8 cellular contexts compared by ENCODE assay signal in the genomic region with DNA sequence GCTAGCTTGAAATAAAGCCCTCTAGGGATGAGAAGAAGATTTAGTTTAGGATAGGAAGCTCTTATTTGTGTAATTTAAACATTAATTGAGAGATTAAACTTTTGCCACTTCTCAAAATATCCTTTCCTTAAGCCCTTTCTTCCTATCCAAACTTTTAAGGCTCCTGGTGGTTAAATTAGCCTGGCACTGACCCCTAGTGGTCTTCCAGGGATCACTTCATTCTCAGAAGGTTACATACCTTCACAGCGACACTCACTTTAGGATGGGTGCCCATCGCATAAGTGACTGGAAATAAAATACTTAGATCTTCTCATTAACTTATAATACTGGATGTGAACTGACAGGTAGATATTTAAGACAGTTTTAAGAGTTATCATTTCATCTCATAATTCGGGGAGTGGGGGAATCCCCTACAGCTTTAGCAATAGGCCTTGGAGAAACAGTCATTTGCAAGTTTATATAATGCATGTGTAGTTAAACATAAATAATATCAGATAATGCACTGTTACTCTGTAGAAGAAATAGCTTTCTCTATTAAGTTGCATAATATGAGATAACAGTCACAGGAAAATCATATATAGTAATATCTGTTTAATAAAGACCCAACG. TPM values are rescaled to one million over a fixed set of nuclear protein-coding genes. Genes with fewer than 3 reads are reported as not detected.
A peak's percentile ranks its signal among the peaks of the same experiment; 100 is the strongest.
DNase-seq lines count a peak whose midpoint lies in the region; ATAC-seq and TF ChIP-seq lines count a peak whose summit lies in the region.

No MANE protein-coding gene starts in this region.

- no peak overlapping the region for H3K4me2 ChIP-seq in GM23338
- no peak overlapping the region for H3K4me2 ChIP-seq in Karpas-422 (ENCODE audit: low read depth, low read length, poor library complexity, severe bottlenecking)
- no peak overlapping the region for H3K4me2 ChIP-seq in fibroblast of lung (ENCODE audit: extremely low read depth, insufficient read depth, low read length)

- H3K9me3 Mint-ChIP-seq in activated CD4-positive, alpha-beta T cell treated with anti-CD3 and anti-CD28 coated beads, Interleukin-2, amount 10 ng/mL, durations not matched to agents 7 days and 5 days, result no peaks in the 10 kb centered on the region
- no peaks in the 10 kb centered on the region for H3K9me3 Mint-ChIP-seq in GM23338

- H3K27ac Mint-ChIP-seq in activated CD4-positive, alpha-beta T cell treated with anti-CD3 and anti-CD28 coated beads, Interleukin-2, amount 10 ng/mL, durations not matched to agents 7 days and 5 days, result no peak overlapping the region
- no peak overlapping the region for H3K27ac Mint-ChIP-seq in GM23338

- intact Hi-C loops in prostate gland (cut with DNase I), result loop anchor here (5.0 to 10.0 kb wide), 2 partner anchors 307 to 400 kb away; no protein-coding TSS in a partner anchor

- peaks cover 20% of the 10 kb centered on the region for H3K4me1 Mint-ChIP-seq in activated CD4-positive, alpha-beta T cell treated with anti-CD3 and anti-CD28 coated beads, Interleukin-2, amount 10 ng/mL, durations not matched to agents 7 days and 5 days
- peaks cover 34% of the 10 kb centered on the region for H3K4me1 Mint-ChIP-seq in GM23338

- H3K9ac ChIP-seq in Karpas-422 (ENCODE audit: low read length) (no peak overlapping the region), SK-N-MC (ENCODE audit: insufficient read length) (no peak overlapping the region), fibroblast of lung (ENCODE audit: insufficient read depth, low read length) (no peak overlapping the region)

- H3K4me3 Mint-ChIP-seq in activated CD4-positive, alpha-beta T cell treated with anti-CD3 and anti-CD28 coated beads, Interleukin-2, amount 10 ng/mL, durations not matched to agents 7 days and 5 days, result no peak overlapping the region
- no peak overlapping the region for H3K4me3 Mint-ChIP-seq in GM23338

- H3K79me2 ChIP-seq in GM23338 (replicated peaks; ENCODE audit: insufficient read depth) (no peaks in the 10 kb centered on the region), Karpas-422 (ENCODE audit: low read length) (no peaks in the 10 kb centered on the region), fibroblast of lung (ENCODE audit: control insufficient read depth, insufficient read depth, low read length) (no peaks in the 10 kb centered on the region)

- CTCF ChIA-PET in activated CD4-positive, alpha-beta T cell treated with anti-CD3 and anti-CD28 coated beads, Interleukin-2, amount 10 ng/mL, durations not matched to agents 7 days and 5 days (lab: Charles Lee), result interaction anchor here (0.6 to 1.4 kb wide), 4 partner anchors 10 to 248 kb away, joined by 3 read pairs; a partner anchor contains a TSS

- peaks cover 47% of the 10 kb centered on the region for H3K27me3 ChIP-seq in GM23338 (ENCODE audit: insufficient read depth)
- H3K27me3 ChIP-seq in Karpas-422 (ENCODE audit: low read length), result no peaks in the 10 kb centered on the region
- peaks cover 34% of the 10 kb centered on the region for H3K27me3 ChIP-seq in fibroblast of lung (ENCODE audit: control insufficient read depth, insufficient read depth, low read length)
- peaks cover 26% of the 10 kb centered on the region for H3K27me3 ChIP-seq in prostate gland (replicated peaks; ENCODE audit: insufficient read depth)

- peaks cover 17% of the 10 kb centered on the region for H3K4me1 ChIP-seq in GM23338 (ENCODE audit: insufficient read depth)
- H3K4me1 ChIP-seq in Karpas-422 (ENCODE audit: low read length), result peaks cover 13% of the 10 kb centered on the region
- H3K4me1 ChIP-seq in fibroblast of lung (ENCODE audit: control insufficient read depth, extremely low read depth, insufficient read depth, low read length), result no peaks in the 10 kb centered on the region
- H3K4me1 ChIP-seq in prostate gland (replicated peaks), result no peaks in the 10 kb centered on the region

- H3K9me2 ChIP-seq in GM23338 (ENCODE audit: insufficient read depth) (no peaks in the 10 kb centered on the region), Karpas-422 (replicated peaks; ENCODE audit: insufficient read depth, low read length) (no peaks in the 10 kb centered on the region)

- TF ChIP-seq CTCF in GM23338 (conservative IDR thresholded peaks at IDR 0.05; ENCODE audit: low read depth in 2 of 2) (peak; percentile 91 to 95), fibroblast of lung (conservative IDR thresholded peaks at IDR 0.05 in 1 of 2, IDR thresholded peaks at IDR 0.05 in 1 of 2; ENCODE audit: low read depth in 1 of 2, low read length in 2 of 2) (peak; percentile 65 to 71), prostate gland (IDR thresholded peaks at IDR 0.05) (peak; percentile 24 to 62 (median 54))

- peaks cover 3% of the 10 kb centered on the region for H3K36me3 Mint-ChIP-seq in activated CD4-positive, alpha-beta T cell treated with anti-CD3 and anti-CD28 coated beads, Interleukin-2, amount 10 ng/mL, durations not matched to agents 7 days and 5 days (ENCODE audit: low read depth)
- H3K36me3 Mint-ChIP-seq in GM23338 (ENCODE audit: low read depth), result no peaks in the 10 kb centered on the region; the same call in 2 of the 3 replicates

- peak; percentile 9 for ATAC-seq in GM23338

- no peak overlapping the region for H2AFZ ChIP-seq in GM23338
- H2AFZ ChIP-seq in Karpas-422 (ENCODE audit: low read length), result no peak overlapping the region
- H2AFZ ChIP-seq in fibroblast of lung (ENCODE audit: low read length), result no peak overlapping the region

- POLR2A ChIA-PET in activated CD4-positive, alpha-beta T cell treated with anti-CD3 and anti-CD28 coated beads, Interleukin-2, amount 10 ng/mL, durations not matched to agents 7 days and 5 days (lab: Charles Lee), result no interaction called here

- WGBS in prostate gland, result 7% methylated on average over 3 of the region's 4 CpGs

- peak; percentile 46 for DNase-seq in activated CD4-positive, alpha-beta T cell treated with anti-CD3 and anti-CD28 coated beads, Interleukin-2, amount 10 ng/mL, durations not matched to agents 7 days and 5 days
- no peak for DNase-seq in activated CD4-positive, alpha-beta T cell treated with anti-CD3 and anti-CD28 coated beads, Interleukin-2, amount 50 U/mL, for 48 hours
- DNase-seq in GM23338 (ENCODE audit: low spot score) (peak; percentile 82), Karpas-422 (peak; percentile 72), SK-N-MC (ENCODE audit: low read depth, low spot score) (no peak), fibroblast of lung (ENCODE audit: low read depth in 2 of 2) (peak; percentile 46 to 65), prostate gland (ENCODE audit: low spot score) (peak; percentile 39), AG08396 (ENCODE audit: low spot score) (no peak)

- H3K36me3 ChIP-seq in GM23338 (ENCODE audit: insufficient read depth) (no peaks in the 10 kb centered on the region), Karpas-422 (ENCODE audit: insufficient read depth, low read length) (no peaks in the 10 kb centered on the region), SK-N-MC (ENCODE audit: insufficient read depth, low read length) (peaks cover 76% of the 10 kb centered on the region), fibroblast of lung (ENCODE audit: control insufficient read depth, insufficient read depth, low read length) (no peaks in the 10 kb centered on the region), prostate gland (no peaks in the 10 kb centered on the region)

- TF ChIP-seq POLR2A in prostate gland (IDR thresholded peaks at IDR 0.05), result no peak

- 0 out of 2 replicates have a peak, but pooled peaks cover 3% of the 10 kb centered on the region for H3F3A ChIP-seq in GM23338 (replicated peaks; ENCODE audit: low read depth)

- H3K27ac ChIP-seq in GM23338 (ENCODE audit: low read depth) (no peak overlapping the region), Karpas-422 (ENCODE audit: low read length) (no peak overlapping the region), SK-N-MC (peak overlapping the region; percentile 66), fibroblast of lung (ENCODE audit: insufficient read depth, low read length) (no peak overlapping the region), prostate gland (no peak overlapping the region)

- peaks cover 76% of the 10 kb centered on the region for H3K27me3 Mint-ChIP-seq in activated CD4-positive, alpha-beta T cell treated with anti-CD3 and anti-CD28 coated beads, Interleukin-2, amount 10 ng/mL, durations not matched to agents 7 days and 5 days
- peaks cover 41% of the 10 kb centered on the region for H3K27me3 Mint-ChIP-seq in GM23338 (ENCODE audit: insufficient read depth, low read depth, poor library complexity)

- H4K20me1 ChIP-seq in GM23338 (replicated peaks; ENCODE audit: insufficient read depth) (no peaks in the 10 kb centered on the region), Karpas-422 (ENCODE audit: insufficient read depth, low read depth, low read length) (no peaks in the 10 kb centered on the region), fibroblast of lung (ENCODE audit: control insufficient read depth, extremely low read depth, insufficient read depth, low read length) (no peaks in the 10 kb centered on the region)

- H3K4me3 ChIP-seq in GM23338, result no peak overlapping the region
- H3K4me3 ChIP-seq in Karpas-422 (ENCODE audit: low read length), result no peak overlapping the region
- H3K4me3 ChIP-seq in SK-N-MC, result no peak overlapping the region
- H3K4me3 ChIP-seq in fibroblast of lung (replicated peaks in 1 of 4; ENCODE audit: control extremely low read depth in 1 of 4, insufficient read depth in 1 of 4, low read depth in 3 of 4, low read length in 4 of 4), result no peak overlapping the region
- no peak overlapping the region for H3K4me3 ChIP-seq in prostate gland

- H3K9me3 ChIP-seq in Karpas-422 (ENCODE audit: low read length), result no peaks in the 10 kb centered on the region
- no peaks in the 10 kb centered on the region for H3K9me3 ChIP-seq in SK-N-MC (ENCODE audit: low read depth, low read length)
- no peaks in the 10 kb centered on the region for H3K9me3 ChIP-seq in fibroblast of lung (ENCODE audit: control insufficient read depth, insufficient read depth, low read depth, low read length)
- H3K9me3 ChIP-seq in prostate gland, result no peaks in the 10 kb centered on the region

RNA-seq across cellular contexts. Expression of a gene that starts 7.4 kb away (rescaled TPM):
- total RNA-seq in activated CD4-positive, alpha-beta T cell treated with anti-CD3 and anti-CD28 coated beads, Interleukin-2, amount 10 ng/mL, durations not matched to agents 7 days and 5 days, result not detected
- total RNA-seq in GM23338 (2014; rRNA removed; shearing (Covaris generic)), result not detected in 2 replicates
- polyA plus RNA-seq in GM23338 (2016; fragmentation: Nextera tagmentation; extraction: Ambion mirVana), result 0.23 TPM in 1 of 2 replicates, not detected in the other
- total RNA-seq in Karpas-422 (2014; rRNA removed; shearing (Covaris generic); ENCODE audit: low replicate concordance), result not detected in 2 replicates
- under 0.01 TPM in 1 of 2 replicates, not detected in the other for total RNA-seq in fibroblast of lung
- polyA plus RNA-seq in fibroblast of lung, result not detected in 2 replicates
- polyA plus RNA-seq in fibroblast of lung (2012), result not detected in 2 replicates
- not detected in 2 replicates for polyA minus RNA-seq in fibroblast of lung (ENCODE audit: low replicate concordance)
- total RNA-seq in prostate gland, result 1 to 10 TPM in 1 of 2 donors, not detected in 1; 5.7 TPM

RNA-seq across cellular contexts. Expression of a gene that starts 22.2 kb away (rescaled TPM):
- 1 to 10 TPM; 1.2 to 2.0 TPM for total RNA-seq in activated CD4-positive, alpha-beta T cell treated with anti-CD3 and anti-CD28 coated beads, Interleukin-2, amount 10 ng/mL, durations not matched to agents 7 days and 5 days
- total RNA-seq in GM23338 (2014; rRNA removed; shearing (Covaris generic)), result 2.7 TPM in 1 of 2 replicates, not detected in the other
- polyA plus RNA-seq in GM23338 (2016; fragmentation: Nextera tagmentation; extraction: Ambion mirVana) (3.8 and 4.1 TPM in 2 replicates), fibroblast of lung (3.3 and 4.6 TPM in 2 replicates)
- total RNA-seq in Karpas-422 (2014; rRNA removed; shearing (Covaris generic); ENCODE audit: low replicate concordance), result 4.4 and 7.8 TPM in 2 replicates
- total RNA-seq in fibroblast of lung (1.8 and 3.0 TPM in 2 replicates), prostate gland (10 to 100 TPM in 1 of 2 donors, 1 to 10 TPM in 1; 3.9 to 13.2 TPM)
- 3.8 and 8.1 TPM in 2 replicates for polyA plus RNA-seq in fibroblast of lung (2012)
- polyA minus RNA-seq in fibroblast of lung (ENCODE audit: low replicate concordance), result not detected in 2 replicates

Comparison
In these comparisons a context has a peak if more than half of its experiments do, and no peak if none do; other contexts are left out.
1. DNase-seq: peak in activated CD4-positive, alpha-beta T cell treated with anti-CD3 and anti-CD28 coated beads, Interleukin-2, amount 10 ng/mL, durations not matched to agents 7 days and 5 days (single experiment), GM23338 (single experiment), Karpas-422 (single experiment), fibroblast of lung (2 of 2) and prostate gland (single experiment); none in activated CD4-positive, alpha-beta T cell treated with anti-CD3 and anti-CD28 coated beads, Interleukin-2, amount 50 U/mL, for 48 hours (0 of 2), SK-N-MC (single experiment) and AG08396 (single experiment).
2. Peak in every context shown above with its lines, with median percentiles within 50 percentile points of each other: CTCF ChIP-seq.